In genomic region chr4:23083391-23083790, GRCh38 we compare ENCODE assay signal across 26 cellular contexts.
"Had no signal": no experiment of that assay in that cellular context is flagged by ENCODE, and none has a peak within 500 bp of the region (broad histone marks: within the 10 kb centered on the region; RNA-seq: fewer than 3 reads in every experiment).

No MANE protein-coding gene starts in this region.

- H3K36me3 ChIP-seq: MG63, SJCRH30 had no signal

- H3K4me3 ChIP-seq: MG63, SJCRH30 had no signal

- H3K27me3 ChIP-seq: MG63, SJCRH30 had no signal

- DNase-seq: IMR-90; Karpas-422; KG1; MG63; NCI-H1092; NCI-H1105 treated with DMSO at 0.1 percent for 48 hours; NCI-H1417 treated with DMSO at 0.1 percent for 48 hours; NCI-H146; NCI-H1694 treated with DMSO at 0.1 percent for 48 hours; NCI-H2029; NCI-H2081 treated with DMSO at 0.1 percent for 48 hours; NCI-H2171; NCI-H226; NCI-H446; NCI-H510A; NCI-H524 treated with DMSO at 0.1 percent for 48 hours; NCI-H69; NCI-H774; NK-92 treated with Interleukin-12 subunit alpha and Interleukin-12 subunit beta, amount 100 ng/mL, for 24 hours; PC-3; SHP77 treated with DMSO at 0.1 percent for 48 hours; SJCRH30 had no signal

- ATAC-seq: HepG2, Panc1, PC-3, Right ventricle myocardium inferior, SK-N-SH treated with all-trans-retinoic acid at 6 μM for 48 hours had no signal

- H3K9me3 ChIP-seq: MG63, SJCRH30 had no signal
